In the genomic region with DNA sequence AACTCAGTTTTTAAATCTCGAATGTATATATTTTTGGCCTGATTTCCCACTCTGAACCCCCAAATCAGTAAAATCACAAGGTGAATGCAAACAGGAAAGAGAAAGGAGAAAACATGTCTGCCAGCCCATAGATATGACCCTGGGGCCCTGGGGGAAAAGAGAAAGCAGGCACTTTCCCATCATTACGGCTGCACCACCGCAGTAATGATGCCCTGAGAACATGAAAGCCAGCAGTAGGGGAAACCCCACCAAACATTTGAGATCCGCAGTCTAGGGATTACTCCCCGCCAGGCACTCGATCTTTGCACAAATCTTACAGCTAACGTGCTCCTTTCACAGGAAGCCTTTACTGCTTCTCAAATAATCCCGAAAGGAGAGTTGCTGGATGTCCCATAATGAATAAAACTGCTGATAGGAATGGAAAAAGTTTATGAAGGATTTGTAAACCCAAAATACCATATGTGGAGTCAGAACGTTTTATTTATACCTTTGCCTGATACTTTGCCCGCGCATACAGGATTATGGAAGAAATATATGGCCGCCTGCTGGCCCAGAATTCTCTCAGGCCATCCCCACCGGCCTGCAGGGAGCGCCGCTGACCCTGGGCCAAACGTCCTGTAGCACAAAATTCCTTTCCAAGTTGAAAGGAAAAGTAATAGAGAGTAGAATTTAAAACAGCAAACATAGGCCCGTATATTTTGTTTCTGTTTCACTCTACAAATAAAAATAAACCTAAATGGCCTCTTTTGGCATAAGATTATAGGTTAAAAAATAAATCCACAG, we compare ENCODE assay signal across 9 cellular contexts.
DNase-seq lines count a peak whose midpoint lies in the region; ATAC-seq and TF ChIP-seq lines count a peak whose summit lies in the region.
"Had no signal": no experiment of that assay in that cellular context is flagged by ENCODE, and none has a peak within 500 bp of the region (broad histone marks: within the 10 kb centered on the region; RNA-seq: fewer than 3 reads in every experiment).

No MANE protein-coding gene starts in this region.

- H3K9me3 Mint-ChIP-seq in activated T-helper 2 cell treated with anti-CD3 and anti-CD28 coated beads, Interferon-gamma antibody, Interleukin-2, Interleukin-4, amounts not matched to agents 10 μg/mL and 5 μg/mL and 100 μg/mL, durations not matched to agents 14 hours and 24 hours and 36 hours = peaks cover 39% of the 10 kb centered on the region

- H3K4me1 ChIP-seq in prostate gland (replicated peaks) (no peaks in the 10 kb centered on the region), vagina (peaks cover 25% of the 10 kb centered on the region)

- H3K27ac Mint-ChIP-seq in activated T-helper 2 cell treated with anti-CD3 and anti-CD28 coated beads, Interferon-gamma antibody, Interleukin-2, Interleukin-4, amounts not matched to agents 10 μg/mL and 5 μg/mL and 100 μg/mL, durations not matched to agents 14 hours and 24 hours and 36 hours = peak overlapping the region; percentile 94

- no peak overlapping the region for H3K4me3 ChIP-seq in prostate gland
- no peak overlapping the region for H3K4me3 ChIP-seq in vagina
- H3K4me3 ChIP-seq: adrenal gland had no signal

- H3K36me3 Mint-ChIP-seq in activated T-helper 2 cell treated with anti-CD3 and anti-CD28 coated beads, Interferon-gamma antibody, Interleukin-2, Interleukin-4, amounts not matched to agents 10 μg/mL and 5 μg/mL and 100 μg/mL, durations not matched to agents 14 hours and 24 hours and 36 hours (ENCODE audit: low read depth) = peaks cover 42% of the 10 kb centered on the region

- DNase-seq in GM19238 (ENCODE audit: insufficient read length, low spot score) (peak; percentile 15), prostate gland (ENCODE audit: low spot score) (no peak), vagina (ENCODE audit: extremely low spot score in 2 of 2) (no peak), NCI-H82 (lab: John Stamatoyannopoulos, UW) (no peak), amniotic stem cell (lab: John Stamatoyannopoulos, UW) (no peak)
- DNase-seq in activated T-helper 2 cell treated with anti-CD3 and anti-CD28 coated beads, Interferon-gamma antibody, Interleukin-2, Interleukin-4, amounts not matched to agents 10 μg/mL and 5 μg/mL and 100 μg/mL, durations not matched to agents 14 hours and 24 hours and 36 hours (ENCODE audit: low spot score) = no peak
- DNase-seq: adrenal gland had no signal

- H3K36me3 ChIP-seq in prostate gland = no peaks in the 10 kb centered on the region
- no peaks in the 10 kb centered on the region for H3K36me3 ChIP-seq in vagina
- H3K36me3 ChIP-seq: adrenal gland had no signal

- no peaks in the 10 kb centered on the region for H3K27me3 ChIP-seq in prostate gland (replicated peaks; ENCODE audit: insufficient read depth)
- no peaks in the 10 kb centered on the region for H3K27me3 ChIP-seq in vagina
- H3K27me3 ChIP-seq: adrenal gland had no signal

- no peaks in the 10 kb centered on the region for H3K27me3 Mint-ChIP-seq in activated T-helper 2 cell treated with anti-CD3 and anti-CD28 coated beads, Interferon-gamma antibody, Interleukin-2, Interleukin-4, amounts not matched to agents 10 μg/mL and 5 μg/mL and 100 μg/mL, durations not matched to agents 14 hours and 24 hours and 36 hours (ENCODE audit: low read depth)

- WGBS in prostate gland = 90% methylated on average over 17 of the region's 17 CpGs

- no peak overlapping the region for H3K27ac ChIP-seq in C4-2B
- H3K27ac ChIP-seq in prostate gland = no peak overlapping the region
- no peak overlapping the region for H3K27ac ChIP-seq in vagina

- intact Hi-C loops in activated T-helper 2 cell treated with anti-CD3 and anti-CD28 coated beads, Interferon-gamma antibody, Interleukin-2, Interleukin-4, amounts not matched to agents 10 μg/mL and 5 μg/mL and 100 μg/mL, durations not matched to agents 14 hours and 24 hours and 36 hours (cut with micrococcal nuclease) = loop anchor here (5.0 to 10.0 kb wide), 4 partner anchors 181 to 1764 kb away; a partner anchor contains a TSS
- intact Hi-C loops in prostate gland (cut with DNase I) (no loop called here), vagina (cut with DNase I) (no loop called here)

- ATAC-seq in HG03039 (IDR thresholded peaks at IDR 0.05; ENCODE audit: unreplicated experiment) = peak; percentile 30

- no peak overlapping the region for H3K4me3 Mint-ChIP-seq in activated T-helper 2 cell treated with anti-CD3 and anti-CD28 coated beads, Interferon-gamma antibody, Interleukin-2, Interleukin-4, amounts not matched to agents 10 μg/mL and 5 μg/mL and 100 μg/mL, durations not matched to agents 14 hours and 24 hours and 36 hours (ENCODE audit: low read depth)

- H3K9me3 ChIP-seq in prostate gland = no peaks in the 10 kb centered on the region
- H3K9me3 ChIP-seq in vagina = no peaks in the 10 kb centered on the region
- H3K9me3 ChIP-seq: adrenal gland had no signal

- TF ChIP-seq POLR2A in prostate gland (IDR thresholded peaks at IDR 0.05) (no peak), vagina (IDR thresholded peaks at IDR 0.05) (no peak)

- peaks cover 55% of the 10 kb centered on the region for H3K4me1 Mint-ChIP-seq in activated T-helper 2 cell treated with anti-CD3 and anti-CD28 coated beads, Interferon-gamma antibody, Interleukin-2, Interleukin-4, amounts not matched to agents 10 μg/mL and 5 μg/mL and 100 μg/mL, durations not matched to agents 14 hours and 24 hours and 36 hours (ENCODE audit: low read depth)

- peak; percentile 18 for TF ChIP-seq CTCF in C4-2B (conservative IDR thresholded peaks at IDR 0.05)
- TF ChIP-seq CTCF in prostate gland (IDR thresholded peaks at IDR 0.05) = no peak
- TF ChIP-seq CTCF in vagina (IDR thresholded peaks at IDR 0.05) = no peak
